In the genomic region with DNA sequence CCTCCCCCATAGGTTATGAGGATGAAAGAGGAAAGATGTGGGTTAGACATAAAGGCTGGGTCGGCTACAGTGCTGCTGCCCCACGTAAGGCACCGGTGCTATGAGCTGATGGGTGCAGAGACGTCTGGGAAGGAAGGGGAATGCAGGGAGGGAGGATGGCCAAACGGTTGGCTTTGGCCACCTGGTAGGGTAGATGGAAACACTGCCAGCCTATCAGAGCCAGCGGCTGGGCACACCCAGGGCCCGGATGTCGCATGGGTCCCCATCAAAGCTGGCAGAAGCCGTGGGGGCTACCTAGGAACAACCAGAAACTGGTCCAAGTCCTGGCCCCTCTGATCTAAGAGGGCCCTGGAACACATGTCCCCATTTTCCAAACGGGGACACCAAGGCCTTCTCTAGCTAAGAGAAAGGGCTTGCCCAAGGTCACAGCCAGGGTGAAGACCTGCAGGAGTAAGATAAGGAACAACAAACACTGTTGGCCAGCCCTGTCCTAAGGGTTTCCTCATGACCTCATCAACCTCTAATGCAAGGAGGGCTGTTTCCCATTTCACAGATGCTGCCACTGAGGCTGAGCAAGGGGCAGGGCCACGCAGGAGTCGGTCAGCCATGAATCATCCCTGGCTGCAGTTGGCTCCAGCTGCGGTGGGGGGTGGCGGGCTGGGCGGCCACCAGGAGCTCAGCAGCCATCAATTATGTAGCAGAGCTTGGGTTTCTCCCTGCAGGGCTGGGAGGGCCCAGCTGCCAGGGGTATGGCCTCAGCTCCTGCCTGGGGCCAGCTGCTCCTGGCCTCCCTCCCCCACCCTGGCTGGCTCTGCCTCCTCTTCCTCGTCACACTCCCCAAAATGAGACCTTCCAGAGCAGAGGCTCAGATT, we compare ENCODE assay signal across 9 cellular contexts. TPM values are rescaled to one million over a fixed set of nuclear protein-coding genes. Genes with fewer than 3 reads are reported as not detected.
A peak's percentile ranks its signal among the peaks of the same experiment; 100 is the strongest.
DNase-seq lines count a peak whose midpoint lies in the region; ATAC-seq and TF ChIP-seq lines count a peak whose summit lies in the region.
"Had no signal": no experiment of that assay in that cellular context is flagged by ENCODE, and none has a peak within 500 bp of the region (broad histone marks: within the 10 kb centered on the region; RNA-seq: fewer than 3 reads in every experiment).

No MANE protein-coding gene starts in this region.

- no peak for ATAC-seq in stimulated activated naive B cell treated with anti-CD40 and anti-IgM and Interleukin-4, amounts not matched to agents 10 μg/mL and 1 μg/mL and 100 μg/mL, for 72 hours (replicated peaks)

- no peak overlapping the region for H3K27ac Mint-ChIP-seq in stimulated activated naive B cell treated with anti-CD40 and anti-IgM and Interleukin-4, amounts not matched to agents 10 μg/mL and 1 μg/mL and 100 μg/mL, for 72 hours

- peak overlapping the region; percentile 35 for H3K9ac ChIP-seq in GM23248

- peak; percentile 85 for DNase-seq in GM23248
- peak; percentile 85 for DNase-seq in RPMI7951 (ENCODE audit: low read depth)
- peak; percentile 86 for DNase-seq in fibroblast of mammary gland (ENCODE audit: low read depth)
- DNase-seq in sigmoid colon: peak; percentile 78
- no peak for DNase-seq in DMS53 (lab: John Stamatoyannopoulos, UW)
- no peak for DNase-seq in stimulated activated naive B cell treated with anti-CD40 and anti-IgM and Interleukin-4, amounts not matched to agents 10 μg/mL and 1 μg/mL and 100 μg/mL, for 72 hours
- no peak for DNase-seq in activated T-cell treated with anti-CD3 and anti-CD28 coated beads for 4 hours
- DNase-seq in foreskin melanocyte: no peak
- DNase-seq: naive B cell had no signal

- H3K4me3 ChIP-seq in GM23248 (peak overlapping the region; percentile 32; the same call in 1 of the 2 replicates), fibroblast of mammary gland (ENCODE audit: control insufficient read depth, low read depth, low read length) (no peak overlapping the region), sigmoid colon (no peak overlapping the region)

- H3K79me2 ChIP-seq in GM23248 (ENCODE audit: insufficient read depth): peaks cover 20% of the 10 kb centered on the region

- no peak for TF ChIP-seq EP300 in sigmoid colon (IDR thresholded peaks at IDR 0.05)

- no peaks in the 10 kb centered on the region for H4K20me1 ChIP-seq in GM23248 (ENCODE audit: insufficient read depth)

- H3K4me2 ChIP-seq in GM23248 (ENCODE audit: unreplicated experiment): peak overlapping the region; percentile 23

- no peak overlapping the region for H3K4me3 Mint-ChIP-seq in stimulated activated naive B cell treated with anti-CD40 and anti-IgM and Interleukin-4, amounts not matched to agents 10 μg/mL and 1 μg/mL and 100 μg/mL, for 72 hours

- H3K9me3 ChIP-seq in GM23248 (ENCODE audit: low read depth) (no peaks in the 10 kb centered on the region), sigmoid colon (no peaks in the 10 kb centered on the region)

- H3K4me1 ChIP-seq in GM23248 (ENCODE audit: insufficient read depth): peaks cover 15% of the 10 kb centered on the region
- peaks cover 0 to 37% (median 34%) of the 10 kb centered on the region in 4 donors for H3K4me1 ChIP-seq in sigmoid colon

- H3K9me3 Mint-ChIP-seq in stimulated activated naive B cell treated with anti-CD40 and anti-IgM and Interleukin-4, amounts not matched to agents 10 μg/mL and 1 μg/mL and 100 μg/mL, for 72 hours: no peaks in the 10 kb centered on the region
- H3K9me3 Mint-ChIP-seq: naive B cell had no signal

- H3K36me3 ChIP-seq in GM23248 (ENCODE audit: low read depth): no peaks in the 10 kb centered on the region
- H3K36me3 ChIP-seq in sigmoid colon: peaks cover 0 to 7% (median 0%) of the 10 kb centered on the region in 4 donors

- H3K27ac ChIP-seq in GM23248: peak overlapping the region; percentile 69
- peak overlapping the region; percentile 49 to 71 (median 55) for H3K27ac ChIP-seq in sigmoid colon

- in situ Hi-C loops in GM23248 (cut with MboI): no loop called here

- intact Hi-C loops in sigmoid colon (cut with DNase I): no loop called here

- no peaks in the 10 kb centered on the region for H3K9me2 ChIP-seq in GM23248 (ENCODE audit: insufficient read depth)

- H3K27me3 Mint-ChIP-seq in stimulated activated naive B cell treated with anti-CD40 and anti-IgM and Interleukin-4, amounts not matched to agents 10 μg/mL and 1 μg/mL and 100 μg/mL, for 72 hours: no peaks in the 10 kb centered on the region
- H3K27me3 Mint-ChIP-seq: naive B cell had no signal

- H3F3A ChIP-seq in GM23248 (ENCODE audit: insufficient read depth): no peaks in the 10 kb centered on the region

- peak overlapping the region; percentile 36 for H2AFZ ChIP-seq in GM23248

- TF ChIP-seq CTCF in fibroblast of mammary gland (conservative IDR thresholded peaks at IDR 0.05; ENCODE audit: control insufficient read depth, insufficient read depth, low read depth, low read length) (no peak), sigmoid colon (IDR thresholded peaks at IDR 0.05) (no peak)

- TF ChIP-seq POLR2A in sigmoid colon (IDR thresholded peaks at IDR 0.05): no peak

- H3K4me1 Mint-ChIP-seq in stimulated activated naive B cell treated with anti-CD40 and anti-IgM and Interleukin-4, amounts not matched to agents 10 μg/mL and 1 μg/mL and 100 μg/mL, for 72 hours: peaks cover 17 to 48% of the 10 kb centered on the region in 2 donors

- WGBS in GM23248 (ENCODE audit: low coverage in 1 of 2, low lambda C conversion rate in 2 of 2, missing lambda C conversion rate in 2 of 2), 2 experiments: 53 to 55% methylated on average over 16 of the region's 16 CpGs
- 80% methylated on average over 16 of the region's 16 CpGs for WGBS in sigmoid colon, 2 donors

- H3K36me3 Mint-ChIP-seq in stimulated activated naive B cell treated with anti-CD40 and anti-IgM and Interleukin-4, amounts not matched to agents 10 μg/mL and 1 μg/mL and 100 μg/mL, for 72 hours: peaks cover 1 to 13% of the 10 kb centered on the region in 2 donors
- H3K36me3 Mint-ChIP-seq: naive B cell had no signal

- H3K27me3 ChIP-seq in GM23248 (replicated peaks; ENCODE audit: insufficient read depth) (no peaks in the 10 kb centered on the region), sigmoid colon (no peaks in the 10 kb centered on the region)

RNA-seq across cellular contexts. Expression of a gene that starts 4.9 kb away (rescaled TPM):
- total RNA-seq in GM23248 (2014; rRNA removed; shearing (Covaris generic)): 57.3 and 84.9 TPM in 2 replicates
- 27.7 and 30.9 TPM in 2 replicates for polyA plus RNA-seq in GM23248 (2016; fragmentation: Nextera tagmentation; extraction: Ambion mirVana)
- 25.2 and 28.2 TPM in 2 replicates for total RNA-seq in RPMI7951 (2014; rRNA removed; shearing (Covaris generic))
- total RNA-seq in sigmoid colon: 10 to 100 TPM; 66.7 to 78.3 (median 72.9) TPM
- polyA plus RNA-seq in sigmoid colon: 100 to 1,000 TPM in 1 of 3 donors, 10 to 100 TPM in 2; 49.7 to 143 (median 62.5) TPM

RNA-seq across cellular contexts. Expression of a gene that starts 13.2 kb away (rescaled TPM):
- 31.6 and 35.1 TPM in 2 replicates for total RNA-seq in GM23248 (2014; rRNA removed; shearing (Covaris generic))
- 10.7 and 12.4 TPM in 2 replicates for polyA plus RNA-seq in GM23248 (2016; fragmentation: Nextera tagmentation; extraction: Ambion mirVana)
- total RNA-seq in RPMI7951 (2014; rRNA removed; shearing (Covaris generic)): 13.7 and 15.6 TPM in 2 replicates
- total RNA-seq in sigmoid colon: 10 to 100 TPM; 18.1 to 30.5 (median 25.1) TPM
- polyA plus RNA-seq in sigmoid colon: 10 to 100 TPM in 1 of 3 donors, 1 to 10 TPM in 2; 8.4 to 44.3 (median 9.9) TPM

RNA-seq across cellular contexts. Expression of a gene that starts 57.6 kb away (rescaled TPM):
- 11.5 and 11.6 TPM in 2 replicates for total RNA-seq in GM23248 (2014; rRNA removed; shearing (Covaris generic))
- polyA plus RNA-seq in GM23248 (2016; fragmentation: Nextera tagmentation; extraction: Ambion mirVana): 12.8 and 13.7 TPM in 2 replicates
- total RNA-seq in RPMI7951 (2014; rRNA removed; shearing (Covaris generic)): 11.6 and 12.4 TPM in 2 replicates
- 1 to 10 TPM; 2.3 to 4.3 (median 3.4) TPM for total RNA-seq in sigmoid colon
- 10 to 100 TPM in 1 of 3 donors, 1 to 10 TPM in 2; 9.0 to 39.4 (median 9.7) TPM for polyA plus RNA-seq in sigmoid colon

Comparison
In these comparisons a context has a peak if more than half of its experiments do, and no peak if none do; other contexts are left out.
1. DNase-seq: peak in GM23248 (single experiment), RPMI7951 (single experiment), fibroblast of mammary gland (single experiment) and sigmoid colon (single experiment); none in DMS53 (single experiment), stimulated activated naive B cell treated with anti-CD40 and anti-IgM and Interleukin-4, amounts not matched to agents 10 μg/mL and 1 μg/mL and 100 μg/mL, for 72 hours (single experiment), activated T-cell treated with anti-CD3 and anti-CD28 coated beads for 4 hours (single experiment) and foreskin melanocyte (single experiment).